Comparison of ENCODE assay signal across 2 cellular contexts in genomic region chr6:156577749-156578148, GRCh38.
A peak's percentile ranks its signal among the peaks of the same experiment; 100 is the strongest.
TF ChIP-seq lines count a peak whose summit lies in the region.

No MANE protein-coding gene starts in this region.

TF ChIP-seq in HepG2, 621 proteins besides CTCF, POLR2A, EP300 and RAD21 (continued from another document):
- TF ChIP-seq ZFP1 (CRISPR knock-in tag; IDR thresholded peaks at IDR 0.05) = peak; percentile 98
TF ChIP-seq in HepG2: peak in this region for 1.

TF ChIP-seq in GM12878, 131 proteins besides CTCF, POLR2A, EP300 and RAD21 (continued from another document):
- no peak for TF ChIP-seq SRF (IDR thresholded peaks at IDR 0.05; ENCODE audit: low read depth in 2 of 2, low read length in 2 of 2)
- TF ChIP-seq NKRF (conservative IDR thresholded peaks at IDR 0.05) = no peak
- no peak for TF ChIP-seq PML (IDR thresholded peaks at IDR 0.05; ENCODE audit: low read length)
- TF ChIP-seq SIN3A (IDR thresholded peaks at IDR 0.05; ENCODE audit: low read depth, low read length) = no peak
TF ChIP-seq in GM12878: peak in this region for 0.
